Comparison of ENCODE assay signal across 9 cellular contexts in the genomic region with DNA sequence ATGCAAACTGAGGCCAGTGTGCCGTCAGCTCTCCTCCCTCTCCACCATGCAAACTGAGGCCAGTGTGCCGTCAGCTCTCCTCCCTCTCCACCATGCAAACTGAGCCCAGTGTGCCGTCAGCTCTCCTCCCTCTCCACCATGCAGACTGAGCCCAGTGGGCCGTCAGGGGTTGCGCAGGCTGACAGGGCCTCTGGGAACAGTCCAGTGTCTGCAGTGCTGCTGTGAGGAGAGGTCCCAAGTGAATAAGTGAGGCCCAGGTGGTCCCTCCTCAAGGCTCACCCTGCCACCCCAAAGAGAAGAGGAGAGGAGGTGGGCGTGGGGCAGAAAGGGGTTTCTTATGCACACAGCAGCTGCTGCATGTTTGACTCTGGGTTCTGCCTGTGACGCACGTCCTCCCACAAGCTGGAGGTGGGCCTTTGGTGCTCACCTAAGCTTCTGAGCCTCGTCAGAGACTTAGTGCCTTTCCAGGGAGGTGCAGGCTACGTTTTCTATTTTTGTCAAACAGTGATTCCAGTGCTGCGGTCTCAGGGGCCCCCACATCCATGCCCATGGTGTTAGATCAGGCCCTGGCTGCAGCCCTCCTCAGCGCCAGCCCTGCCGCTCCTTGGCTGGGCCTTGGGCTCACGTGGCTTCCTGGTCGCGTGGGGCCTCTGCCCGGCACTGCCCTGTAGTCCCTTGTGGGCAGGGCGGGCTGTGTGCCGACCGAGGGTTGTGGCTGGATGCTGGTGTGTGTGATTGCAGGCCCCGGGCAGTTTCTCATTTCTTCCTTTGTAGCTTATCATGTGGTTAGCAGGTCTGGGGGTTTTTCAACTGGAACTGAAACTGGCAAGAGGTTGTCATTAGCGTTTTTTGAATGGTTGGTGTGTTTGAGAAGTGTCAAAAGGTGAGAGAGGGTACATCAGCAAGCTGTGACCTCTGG. TPM values are rescaled to one million over a fixed set of nuclear protein-coding genes. Genes with fewer than 3 reads are reported as not detected.
DNase-seq lines count a peak whose midpoint lies in the region; ATAC-seq and TF ChIP-seq lines count a peak whose summit lies in the region.
"Had no signal": no experiment of that assay in that cellular context is flagged by ENCODE, and none has a peak within 500 bp of the region (broad histone marks: within the 10 kb centered on the region; RNA-seq: fewer than 3 reads in every experiment).

No MANE protein-coding gene starts in this region.

- H3K27me3 Mint-ChIP-seq in CD4-positive, alpha-beta T cell: no peaks in the 10 kb centered on the region
- H3K27me3 Mint-ChIP-seq in activated naive CD8-positive, alpha-beta T cell treated with anti-CD3 and anti-CD28 coated beads, Interleukin-2, amount 50 U/mL, for 24 hours: no peaks in the 10 kb centered on the region
- H3K27me3 Mint-ChIP-seq: activated naive CD4-positive, alpha-beta T cell treated with anti-CD3 and anti-CD28 coated beads, Interleukin-2, amount 50 U/mL, for 24 hours had no signal

- TF ChIP-seq POLR2A in vagina (IDR thresholded peaks at IDR 0.05): no peak

- H3K27ac ChIP-seq in CD4-positive, alpha-beta T cell (ENCODE audit: low read depth, low read length): no peak overlapping the region
- no peak overlapping the region for H3K27ac ChIP-seq in vagina

- H3K9me3 ChIP-seq in CD4-positive, alpha-beta T cell (ENCODE audit: control insufficient read depth, low read length): no peaks in the 10 kb centered on the region
- H3K9me3 ChIP-seq in vagina: no peaks in the 10 kb centered on the region

- peak; percentile 32 for ATAC-seq in CD4-positive, alpha-beta T cell (ENCODE audit: poor library complexity)
- ATAC-seq in GM19372 (IDR thresholded peaks at IDR 0.05; ENCODE audit: low read depth, unreplicated experiment) (peak; percentile 84), HG03196 (IDR thresholded peaks at IDR 0.05; ENCODE audit: unreplicated experiment) (peak; percentile 81)
- peak; percentile 77 for ATAC-seq in activated naive CD8-positive, alpha-beta T cell treated with anti-CD3 and anti-CD28 coated beads, Interleukin-2, amount 50 U/mL, for 24 hours

- H3K4me1 Mint-ChIP-seq in CD4-positive, alpha-beta T cell (ENCODE audit: low read depth): peaks cover 12% of the 10 kb centered on the region
- peaks cover 17% of the 10 kb centered on the region for H3K4me1 Mint-ChIP-seq in activated naive CD8-positive, alpha-beta T cell treated with anti-CD3 and anti-CD28 coated beads, Interleukin-2, amount 50 U/mL, for 24 hours

- H3K27me3 ChIP-seq in CD4-positive, alpha-beta T cell (ENCODE audit: control insufficient read depth, insufficient read depth, low read length): no peaks in the 10 kb centered on the region
- no peaks in the 10 kb centered on the region for H3K27me3 ChIP-seq in vagina

- H3K4me1 ChIP-seq in vagina: peaks cover 30% of the 10 kb centered on the region

- POLR2A ChIA-PET in CD4-positive, alpha-beta T cell (lab: Charles Lee): no interaction called here

- peaks cover 7% of the 10 kb centered on the region for H3K36me3 Mint-ChIP-seq in CD4-positive, alpha-beta T cell (ENCODE audit: low read depth)
- peaks cover 2% of the 10 kb centered on the region for H3K36me3 Mint-ChIP-seq in activated naive CD8-positive, alpha-beta T cell treated with anti-CD3 and anti-CD28 coated beads, Interleukin-2, amount 50 U/mL, for 24 hours (ENCODE audit: low read depth)
- H3K36me3 Mint-ChIP-seq: activated naive CD4-positive, alpha-beta T cell treated with anti-CD3 and anti-CD28 coated beads, Interleukin-2, amount 50 U/mL, for 24 hours had no signal

- H3K36me3 ChIP-seq in vagina: peaks cover 0 to 16% of the 10 kb centered on the region in 2 donors

- DNase-seq in CD4-positive, alpha-beta T cell: no peak
- DNase-seq in activated naive CD8-positive, alpha-beta T cell treated with anti-CD3 and anti-CD28 coated beads, Interleukin-2, amount 50 U/mL, for 24 hours: peak; percentile 52
- DNase-seq in renal cortical epithelial cell (ENCODE audit: low read depth): peak; percentile 22
- DNase-seq in GM03348 (ENCODE audit: low spot score): no peak
- DNase-seq in vagina (ENCODE audit: extremely low spot score in 2 of 2): no peak
- no peak for DNase-seq in NCI-H1417 (lab: John Stamatoyannopoulos, UW)

- no peaks in the 10 kb centered on the region for H3K9me3 Mint-ChIP-seq in CD4-positive, alpha-beta T cell
- H3K9me3 Mint-ChIP-seq in activated naive CD8-positive, alpha-beta T cell treated with anti-CD3 and anti-CD28 coated beads, Interleukin-2, amount 50 U/mL, for 24 hours: no peaks in the 10 kb centered on the region
- H3K9me3 Mint-ChIP-seq: activated naive CD4-positive, alpha-beta T cell treated with anti-CD3 and anti-CD28 coated beads, Interleukin-2, amount 50 U/mL, for 24 hours had no signal

- H3K4me3 ChIP-seq in vagina: no peak overlapping the region

- intact Hi-C loops in CD4-positive, alpha-beta T cell (cut with DNase I, micrococcal nuclease): loop anchor here in 1 of 2 experiments (10.0 kb wide), 1 partner anchor 1149 kb away; a partner anchor contains a TSS
- intact Hi-C loops in vagina (cut with DNase I): no loop called here

- no peak for TF ChIP-seq CTCF in CD4-positive, alpha-beta T cell (IDR thresholded peaks at IDR 0.05)
- TF ChIP-seq CTCF in vagina (IDR thresholded peaks at IDR 0.05): no peak

- peak overlapping the region; percentile 7 for H3K27ac Mint-ChIP-seq in CD4-positive, alpha-beta T cell
- peak overlapping the region; percentile 76 for H3K27ac Mint-ChIP-seq in activated naive CD8-positive, alpha-beta T cell treated with anti-CD3 and anti-CD28 coated beads, Interleukin-2, amount 50 U/mL, for 24 hours
- H3K27ac Mint-ChIP-seq: activated naive CD4-positive, alpha-beta T cell treated with anti-CD3 and anti-CD28 coated beads, Interleukin-2, amount 50 U/mL, for 24 hours had no signal

- no peak overlapping the region for H3K4me3 Mint-ChIP-seq in CD4-positive, alpha-beta T cell
- H3K4me3 Mint-ChIP-seq in activated naive CD8-positive, alpha-beta T cell treated with anti-CD3 and anti-CD28 coated beads, Interleukin-2, amount 50 U/mL, for 24 hours: peak overlapping the region; percentile 38
- H3K4me3 Mint-ChIP-seq: activated naive CD4-positive, alpha-beta T cell treated with anti-CD3 and anti-CD28 coated beads, Interleukin-2, amount 50 U/mL, for 24 hours had no signal

- CTCF ChIA-PET in CD4-positive, alpha-beta T cell (lab: Charles Lee): no interaction called here

RNA-seq across cellular contexts. Expression of a gene that starts 7.1 kb away (rescaled TPM):
- total RNA-seq in CD4-positive, alpha-beta T cell: 10 to 100 TPM; 10.2 to 11.5 TPM
- total RNA-seq in renal cortical epithelial cell: 9.9 and 15.6 TPM in 2 replicates
- 21.1 TPM for total RNA-seq in vagina

RNA-seq across cellular contexts. Expression of a gene that starts 42.8 kb away (rescaled TPM):
- total RNA-seq in CD4-positive, alpha-beta T cell: not detected
- total RNA-seq in renal cortical epithelial cell (0.10 TPM in 1 of 2 replicates, not detected in the other), vagina (84.5 TPM)

Comparison
In these comparisons a context has a peak if more than half of its experiments do, and no peak if none do; other contexts are left out.
1. ATAC-seq: peak in every context shown above with its lines; median percentile 84 in GM19372; 81 in HG03196; 77 in activated naive CD8-positive, alpha-beta T cell treated with anti-CD3 and anti-CD28 coated beads, Interleukin-2, amount 50 U/mL, for 24 hours; 32 in CD4-positive, alpha-beta T cell.
2. DNase-seq: peak in activated naive CD8-positive, alpha-beta T cell treated with anti-CD3 and anti-CD28 coated beads, Interleukin-2, amount 50 U/mL, for 24 hours (single experiment) and renal cortical epithelial cell (single experiment); none in CD4-positive, alpha-beta T cell (0 of 10), GM03348 (single experiment), vagina (0 of 2) and NCI-H1417 (0 of 3).
3. RNA of a gene that starts 42.8 kb away (total RNA-seq): 84.5 TPM in vagina (single experiment); 0.10 TPM in renal cortical epithelial cell and not detected in CD4-positive, alpha-beta T cell; every median in the first group is over 10 times any median in the second.